Comparison of ENCODE assay signal across 8 cellular contexts in genomic region chr2:216632952-216633615, GRCh38. TPM values are rescaled to one million over a fixed set of nuclear protein-coding genes. Genes with fewer than 3 reads are reported as not detected.
DNase-seq lines count a peak whose midpoint lies in the region; ATAC-seq and TF ChIP-seq lines count a peak whose summit lies in the region.

Gene IGFBP2 (plus strand): TSS chr2:216633420. CDS start chr2:216633524, 104 bp downstream.

- H3K9me3 ChIP-seq in NT2/D1 (ENCODE audit: insufficient read depth, low read length) (no peaks in the 10 kb centered on the region), smooth muscle cell (replicated peaks; ENCODE audit: low read depth) (no peaks in the 10 kb centered on the region)

- H2AFZ ChIP-seq in smooth muscle cell (ENCODE audit: low read depth), result peak within 1 kb of the TSS; percentile 82

- H4K20me1 ChIP-seq in smooth muscle cell (ENCODE audit: low read depth), result no peaks in the 10 kb centered on the region

- WGBS in smooth muscle cell (ENCODE audit: low lambda C conversion rate), result 1% methylated on average over 33 of the region's 70 CpGs

- H3K9ac ChIP-seq in NT2/D1 (ENCODE audit: insufficient read length, low read depth) (peak within 1 kb of the TSS; percentile 93), smooth muscle cell (ENCODE audit: low read depth) (no peak within 1 kb of the TSS)

- peak; percentile 41 for DNase-seq in AG08396 (ENCODE audit: low spot score)
- DNase-seq in NT2/D1 (ENCODE audit: low read depth, low spot score), result no peak
- no peak for DNase-seq in brain microvascular endothelial cell
- DNase-seq in iris pigment epithelial cell (ENCODE audit: low read depth), result peak; percentile 80
- DNase-seq in smooth muscle cell (lab: John Stamatoyannopoulos, UW; ENCODE audit: unreplicated experiment), result no peak
- no peak for DNase-seq in cortex of kidney (lab: John Stamatoyannopoulos, UW)

- H3K27ac ChIP-seq in brain microvascular endothelial cell (peak within 1 kb of the TSS; percentile 1), smooth muscle cell (ENCODE audit: low read depth) (no peak within 1 kb of the TSS)

- peak within 1 kb of the TSS; percentile 79 for H3K4me3 ChIP-seq in NT2/D1 (ENCODE audit: insufficient read length, low read depth)
- peak within 1 kb of the TSS; percentile 58 for H3K4me3 ChIP-seq in brain microvascular endothelial cell (ENCODE audit: low read depth, low read length)
- peak within 1 kb of the TSS; percentile 64 for H3K4me3 ChIP-seq in smooth muscle cell

- H3K36me3 ChIP-seq in NT2/D1 (ENCODE audit: insufficient read depth, insufficient read length, low read length), result peaks cover 10% of the 10 kb centered on the region
- no peaks in the 10 kb centered on the region for H3K36me3 ChIP-seq in brain microvascular endothelial cell (replicated peaks)
- H3K36me3 ChIP-seq in smooth muscle cell (ENCODE audit: low read depth), result no peaks in the 10 kb centered on the region

- H3F3A ChIP-seq in smooth muscle cell (ENCODE audit: low read depth), result peaks cover 11% of the 10 kb centered on the region

- in situ Hi-C loops in brain microvascular endothelial cell (cut with HindIII; ENCODE audit: low pct_ligation_motif_present, low sequenced_read_pairs), result no loop called here

- TF ChIP-seq CTCF in brain microvascular endothelial cell (IDR thresholded peaks at IDR 0.05; ENCODE audit: low read depth, low read length, missing control alignments), result no peak
- TF ChIP-seq CTCF in smooth muscle cell (IDR thresholded peaks at IDR 0.05; ENCODE audit: borderline replicate concordance, insufficient read depth, poor library complexity, severe bottlenecking), result no peak

- H3K4me2 ChIP-seq in smooth muscle cell, result peak within 1 kb of the TSS; percentile 100

- peaks cover 10% of the 10 kb centered on the region for H3K79me2 ChIP-seq in smooth muscle cell (ENCODE audit: low read depth)

- peaks cover 16% of the 10 kb centered on the region for H3K4me1 ChIP-seq in NT2/D1 (ENCODE audit: insufficient read depth, insufficient read length)
- peaks cover 32% of the 10 kb centered on the region for H3K4me1 ChIP-seq in smooth muscle cell (ENCODE audit: low read depth)

- peaks cover 12% of the 10 kb centered on the region for H3K27me3 ChIP-seq in NT2/D1 (ENCODE audit: insufficient read depth, insufficient read length)
- no peaks in the 10 kb centered on the region for H3K27me3 ChIP-seq in brain microvascular endothelial cell (replicated peaks)
- peaks cover 17% of the 10 kb centered on the region for H3K27me3 ChIP-seq in smooth muscle cell (ENCODE audit: low read depth)

- ATAC-seq in GM21786 (IDR thresholded peaks at IDR 0.05; ENCODE audit: unreplicated experiment), result peak; percentile 35
- no peak for ATAC-seq in HG03460 (IDR thresholded peaks at IDR 0.05; ENCODE audit: unreplicated experiment)

RNA-seq across cellular contexts. Expression of gene IGFBP2, which starts in this region (rescaled TPM):
- total RNA-seq in smooth muscle cell, result 143 and 162 TPM in 2 replicates
- 225 and 416 TPM in 2 replicates for polyA plus RNA-seq in smooth muscle cell

Comparison
In these comparisons a context has a peak if more than half of its experiments do, and no peak if none do; other contexts are left out.
1. DNase-seq: peak in AG08396 (single experiment) and iris pigment epithelial cell (single experiment); none in NT2/D1 (single experiment), brain microvascular endothelial cell (single experiment), smooth muscle cell (single experiment) and cortex of kidney (single experiment).
2. Peak in every context shown above with its lines, with median percentiles within 50 percentile points of each other: H3K4me3 ChIP-seq.